In genomic region chr7:135979674-135980660, GRCh38 we compare ENCODE assay signal across 8 cellular contexts. TPM values are rescaled to one million over a fixed set of nuclear protein-coding genes. Genes with fewer than 3 reads are reported as not detected.
DNase-seq lines count a peak whose midpoint lies in the region; ATAC-seq, FAIRE-seq and TF ChIP-seq lines count a peak whose summit lies in the region.

No MANE protein-coding gene starts in this region.

- FAIRE-seq in urothelium cell line (lab: Jason Lieb, UNC) = no peak

- H3K27me3 ChIP-seq in CD4-positive, alpha-beta T cell (ENCODE audit: control insufficient read depth, insufficient read depth, low read length) = no peaks in the 10 kb centered on the region
- no peaks in the 10 kb centered on the region for H3K27me3 ChIP-seq in lower lobe of right lung (ENCODE audit: low read depth)
- no peaks in the 10 kb centered on the region for H3K27me3 ChIP-seq in aorta (ENCODE audit: control insufficient read depth in 1 of 2, insufficient read depth in 2 of 2, low read length in 1 of 2)

- peaks cover 19% of the 10 kb centered on the region for H3K36me3 Mint-ChIP-seq in CD4-positive, alpha-beta T cell (ENCODE audit: low read depth)
- H3K36me3 Mint-ChIP-seq in HFFc6 (ENCODE audit: low read depth) = peaks cover 11% of the 10 kb centered on the region
- H3K36me3 Mint-ChIP-seq in activated CD4-positive, alpha-beta memory T cell treated with anti-CD3 and anti-CD28 coated beads for 36 hours = peaks cover 6% of the 10 kb centered on the region

- no peaks in the 10 kb centered on the region for H3K27me3 Mint-ChIP-seq in CD4-positive, alpha-beta T cell
- H3K27me3 Mint-ChIP-seq in HFFc6 (ENCODE audit: insufficient read depth) = no peaks in the 10 kb centered on the region
- H3K27me3 Mint-ChIP-seq in activated CD4-positive, alpha-beta memory T cell treated with anti-CD3 and anti-CD28 coated beads for 36 hours = no peaks in the 10 kb centered on the region

- H3K4me1 ChIP-seq in lower lobe of right lung = peaks cover 46% of the 10 kb centered on the region
- H3K4me1 ChIP-seq in aorta (ENCODE audit: control insufficient read depth in 1 of 2, insufficient read depth in 2 of 2, low read length in 2 of 2) = peaks cover 0 to 4% of the 10 kb centered on the region in 2 donors

- H3K36me3 ChIP-seq in lower lobe of right lung (no peaks in the 10 kb centered on the region), aorta (ENCODE audit: control insufficient read depth in 1 of 2, insufficient read depth in 2 of 2, low read length in 1 of 2) (no peaks in the 10 kb centered on the region)

- WGBS in aorta, 2 donors = 42 to 50% methylated on average over 2 of the region's 2 CpGs

- no peak for ATAC-seq in CD4-positive, alpha-beta T cell (ENCODE audit: poor library complexity)
- ATAC-seq in lower lobe of right lung (no peak), aorta (ENCODE audit: low FRiP score) (no peak), HG03039 (IDR thresholded peaks at IDR 0.05; ENCODE audit: unreplicated experiment) (no peak), HG02798 (IDR thresholded peaks at IDR 0.05; ENCODE audit: poor library complexity, unreplicated experiment) (no peak)

- TF ChIP-seq CTCF in CD4-positive, alpha-beta T cell (IDR thresholded peaks at IDR 0.05) = no peak
- TF ChIP-seq CTCF in HFFc6 (IDR thresholded peaks at IDR 0.05) (no peak), lower lobe of right lung (IDR thresholded peaks at IDR 0.05) (no peak)

- intact Hi-C loops in CD4-positive, alpha-beta T cell (cut with DNase I, micrococcal nuclease) = loop anchor here (5.0 to 10.0 kb wide), 5 partner anchors 38 to 1853 kb away; partner anchors contain the start of genes CNOT4 (in 1 of the 2), LRGUK (in 1 of the 2), SLC35B4 (in 1 of the 2) and WDR91 (in 1 of the 2)
- intact Hi-C loops in activated CD4-positive, alpha-beta memory T cell treated with anti-CD3 and anti-CD28 coated beads for 36 hours (cut with micrococcal nuclease) = loop anchor here (1.0 to 5.0 kb wide), 6 partner anchors 29 to 833 kb away; partner anchors contain the start of gene TMEM140
- intact Hi-C loops in lower lobe of right lung (cut with DNase I) = no loop called here
- intact Hi-C loops in aorta (cut with DNase I) = no loop called here

- no peaks in the 10 kb centered on the region for H3K9me3 Mint-ChIP-seq in CD4-positive, alpha-beta T cell
- no peaks in the 10 kb centered on the region; the same call in 1 of the 2 replicates for H3K9me3 Mint-ChIP-seq in HFFc6
- no peaks in the 10 kb centered on the region for H3K9me3 Mint-ChIP-seq in activated CD4-positive, alpha-beta memory T cell treated with anti-CD3 and anti-CD28 coated beads for 36 hours

- peak overlapping the region; percentile 86 for H3K27ac Mint-ChIP-seq in CD4-positive, alpha-beta T cell
- peak overlapping the region; percentile 76 for H3K27ac Mint-ChIP-seq in HFFc6
- peak overlapping the region; percentile 80 for H3K27ac Mint-ChIP-seq in activated CD4-positive, alpha-beta memory T cell treated with anti-CD3 and anti-CD28 coated beads for 36 hours

- H3K4me3 ChIP-seq in lower lobe of right lung (peak overlapping the region; percentile 22), aorta (ENCODE audit: low read length in 2 of 2) (no peak overlapping the region)

- no peaks in the 10 kb centered on the region for H3K9me3 ChIP-seq in CD4-positive, alpha-beta T cell (ENCODE audit: control insufficient read depth, low read length)
- H3K9me3 ChIP-seq in lower lobe of right lung (no peaks in the 10 kb centered on the region), aorta (ENCODE audit: control insufficient read depth, low read length) (no peaks in the 10 kb centered on the region)

- CTCF ChIA-PET in CD4-positive, alpha-beta T cell (lab: Charles Lee) = interaction anchor here (1.1 kb wide), 1 partner anchor 13 kb away, joined by 3 read pairs; no protein-coding TSS in a partner anchor
- CTCF ChIA-PET in activated CD4-positive, alpha-beta memory T cell treated with anti-CD3 and anti-CD28 coated beads for 36 hours (lab: Charles Lee) = interaction anchor here (0.6 kb wide), 1 partner anchor 570 kb away, joined by 3 read pairs; no protein-coding TSS in a partner anchor

- peak overlapping the region; percentile 85 for H3K4me3 Mint-ChIP-seq in CD4-positive, alpha-beta T cell
- peak overlapping the region; percentile 68 for H3K4me3 Mint-ChIP-seq in HFFc6
- H3K4me3 Mint-ChIP-seq in activated CD4-positive, alpha-beta memory T cell treated with anti-CD3 and anti-CD28 coated beads for 36 hours = peak overlapping the region; percentile 69

- POLR2A ChIA-PET in CD4-positive, alpha-beta T cell (lab: Charles Lee) = interaction anchor here (1.1 kb wide), 1 partner anchor 134 kb away, joined by 3 read pairs; no protein-coding TSS in a partner anchor
- POLR2A ChIA-PET in activated CD4-positive, alpha-beta memory T cell treated with anti-CD3 and anti-CD28 coated beads for 36 hours (lab: Charles Lee) = interaction anchor here (1.2 kb wide), 2 partner anchors 14 to 51 kb away, joined by 3 read pairs; no protein-coding TSS in a partner anchor

- no peak for DNase-seq in CD4-positive, alpha-beta T cell
- DNase-seq in HFFc6 (peak; percentile 25), lower lobe of right lung (no peak), aorta (no peak), urothelium cell line (ENCODE audit: low spot score) (no peak)
- no peak for DNase-seq in activated CD4-positive, alpha-beta memory T cell treated with anti-CD3 and anti-CD28 coated beads for 36 hours

- peaks cover 68% of the 10 kb centered on the region for H3K4me1 Mint-ChIP-seq in CD4-positive, alpha-beta T cell (ENCODE audit: low read depth)
- peaks cover 57% of the 10 kb centered on the region for H3K4me1 Mint-ChIP-seq in HFFc6 (ENCODE audit: low read depth)
- peaks cover 67% of the 10 kb centered on the region for H3K4me1 Mint-ChIP-seq in activated CD4-positive, alpha-beta memory T cell treated with anti-CD3 and anti-CD28 coated beads for 36 hours (ENCODE audit: low read depth)

- no peak overlapping the region for H3K27ac ChIP-seq in CD4-positive, alpha-beta T cell (ENCODE audit: low read depth, low read length)
- H3K27ac ChIP-seq in lower lobe of right lung (peak overlapping the region; percentile 73), aorta (ENCODE audit: low read depth in 1 of 2, low read length in 2 of 2) (no peak overlapping the region)

RNA-seq across cellular contexts. Expression of gene MTPN, which starts 2.8 kb away (rescaled TPM):
- 10 to 100 TPM; 88.4 to 94.0 TPM for total RNA-seq in CD4-positive, alpha-beta T cell
- 100 to 1,000 TPM; 242 to 306 (median 273) TPM for total RNA-seq in HFFc6 (2021; fragmentation: NEBNext Ultra II Directional; extraction: Animal tissue kit (Norgen Biotek cat#: 25700))
- total RNA-seq in activated CD4-positive, alpha-beta memory T cell treated with anti-CD3 and anti-CD28 coated beads for 36 hours = 100 to 1,000 TPM; 138 to 143 TPM
- 144 TPM for total RNA-seq in lower lobe of right lung
- total RNA-seq in aorta = 10 to 100 TPM; 89.3 to 92.6 TPM
- 10 to 100 TPM; 63.0 to 88.8 TPM for polyA plus RNA-seq in aorta

Comparison
In these comparisons a context has a peak if more than half of its experiments do, and no peak if none do; other contexts are left out.
1. intact Hi-C loops: an anchor here in CD4-positive, alpha-beta T cell (5.0 to 10.0 kb wide) and activated CD4-positive, alpha-beta memory T cell treated with anti-CD3 and anti-CD28 coated beads for 36 hours (1.0 to 5.0 kb wide); none called in lower lobe of right lung and aorta.